ENCODE assay signal across 11 cellular contexts in genomic region chr14:22472466-22472865, GRCh38.
"Had no signal": no experiment of that assay in that cellular context is flagged by ENCODE, and none has a peak within 500 bp of the region (broad histone marks: within the 10 kb centered on the region; RNA-seq: fewer than 3 reads in every experiment).

No MANE protein-coding gene starts in this region.

- H3K36me3 ChIP-seq: ascending aorta, stomach, thyroid gland had no signal

- DNase-seq: activated CD4-positive, alpha-beta memory T cell treated with anti-CD3 and anti-CD28 coated beads for 36 hours; activated CD4-positive, alpha-beta T cell treated with anti-CD3 and anti-CD28 coated beads for 1 hour; activated naive CD4-positive, alpha-beta T cell treated with Interleukin-2 at 50 U/mL for 16 hours; activated naive CD8-positive, alpha-beta T cell treated with anti-CD3 and anti-CD28 coated beads, Interleukin-2, amount 50 U/mL, for 24 hours; psoas muscle had no signal

- H3K27ac Mint-ChIP-seq: activated naive CD8-positive, alpha-beta T cell treated with anti-CD3 and anti-CD28 coated beads, Interleukin-2, amount 50 U/mL, for 24 hours had no signal

- ATAC-seq: activated naive CD8-positive, alpha-beta T cell treated with anti-CD3 and anti-CD28 coated beads, Interleukin-2, amount 50 U/mL, for 24 hours; psoas muscle had no signal

- H3K9me3 Mint-ChIP-seq: activated CD4-positive, alpha-beta memory T cell treated with anti-CD3 and anti-CD28 coated beads for 36 hours; activated naive CD8-positive, alpha-beta T cell treated with anti-CD3 and anti-CD28 coated beads, Interleukin-2, amount 50 U/mL, for 24 hours; nephron had no signal

- H3K27me3 ChIP-seq: ascending aorta, hepatocyte, stomach, thyroid gland had no signal

- H3K9me3 ChIP-seq: ascending aorta, psoas muscle, stomach, thyroid gland had no signal

- H3K4me3 ChIP-seq: ascending aorta, hepatocyte, lung, psoas muscle, stomach, thyroid gland had no signal

- H3K4me2 ChIP-seq: hepatocyte had no signal

- H3K4me1 ChIP-seq: psoas muscle had no signal

- H3K36me3 Mint-ChIP-seq: activated CD4-positive, alpha-beta memory T cell treated with anti-CD3 and anti-CD28 coated beads for 36 hours had no signal

- H3K4me3 Mint-ChIP-seq: activated CD4-positive, alpha-beta memory T cell treated with anti-CD3 and anti-CD28 coated beads for 36 hours; activated naive CD8-positive, alpha-beta T cell treated with anti-CD3 and anti-CD28 coated beads, Interleukin-2, amount 50 U/mL, for 24 hours; nephron had no signal

- H3K27ac ChIP-seq: ascending aorta, hepatocyte, psoas muscle, stomach, thyroid gland had no signal

- H3K79me2 ChIP-seq: hepatocyte had no signal

- H2AFZ ChIP-seq: hepatocyte had no signal

- H3K27me3 Mint-ChIP-seq: activated CD4-positive, alpha-beta memory T cell treated with anti-CD3 and anti-CD28 coated beads for 36 hours; activated naive CD8-positive, alpha-beta T cell treated with anti-CD3 and anti-CD28 coated beads, Interleukin-2, amount 50 U/mL, for 24 hours had no signal
